Comparison of ENCODE assay signal across 1 cellular context in genomic region chr10:124388823-124389612, GRCh38.
TF ChIP-seq lines count a peak whose summit lies in the region.

No MANE protein-coding gene starts in this region.

TF ChIP-seq in HepG2, 621 proteins besides CTCF, POLR2A, EP300 and RAD21 (continued from another document and continues in another):
- no peak for TF ChIP-seq CCAR2 (optimal IDR thresholded peaks at IDR 0.05; ENCODE audit: low read depth, low read length)
- no peak for TF ChIP-seq ZNF773 (CRISPR knock-in tag; IDR thresholded peaks at IDR 0.05; ENCODE audit: borderline replicate concordance)
- no peak for TF ChIP-seq U2AF2 (IDR thresholded peaks at IDR 0.05; ENCODE audit: low read depth, low read length)
- no peak for TF ChIP-seq FOXA1 (IDR thresholded peaks at IDR 0.05)
- TF ChIP-seq FOXA1 (CRISPR knock-in tag; IDR thresholded peaks at IDR 0.05): peak; percentile 39
- no peak for TF ChIP-seq HNRNPH1 (optimal IDR thresholded peaks at IDR 0.05; ENCODE audit: low read depth, low read length)
- no peak for TF ChIP-seq ZNF556 (CRISPR knock-in tag; IDR thresholded peaks at IDR 0.05; ENCODE audit: borderline replicate concordance)
- TF ChIP-seq MAFK (conservative IDR thresholded peaks at IDR 0.05 in 1 of 2, IDR thresholded peaks at IDR 0.05 in 1 of 2; ENCODE audit: low read length in 2 of 2): no peak
- no peak for TF ChIP-seq CAMTA2 (CRISPR knock-in tag; IDR thresholded peaks at IDR 0.05; ENCODE audit: borderline replicate concordance)
- no peak for TF ChIP-seq PCBP2 (optimal IDR thresholded peaks at IDR 0.05; ENCODE audit: low read depth, low read length, poor library complexity, severe bottlenecking)
- TF ChIP-seq ZNF101 (CRISPR knock-in tag; IDR thresholded peaks at IDR 0.05; ENCODE audit: borderline replicate concordance, low read depth): no peak
- 0 out of 2 replicates have a peak, but pooled peaks have one; percentile 38 for TF ChIP-seq BRF2 (CRISPR knock-in tag; IDR thresholded peaks at IDR 0.05)
- TF ChIP-seq ZNF543 (CRISPR knock-in tag; IDR thresholded peaks at IDR 0.05): no peak
- no peak for TF ChIP-seq NFRKB (IDR thresholded peaks at IDR 0.05)
- no peak for TF ChIP-seq TSC22D2 (CRISPR knock-in tag; IDR thresholded peaks at IDR 0.05; ENCODE audit: borderline replicate concordance)
- no peak for TF ChIP-seq KLF12 (CRISPR knock-in tag; IDR thresholded peaks at IDR 0.05; ENCODE audit: borderline replicate concordance)
- TF ChIP-seq MXD4 (CRISPR knock-in tag; IDR thresholded peaks at IDR 0.05): no peak
- TF ChIP-seq ZFP36L1 (CRISPR knock-in tag; IDR thresholded peaks at IDR 0.05): no peak
- TF ChIP-seq ZSCAN25 (CRISPR knock-in tag; IDR thresholded peaks at IDR 0.05): 0 out of 2 replicates have a peak, but pooled peaks have one; percentile 32
- TF ChIP-seq ZNF678 (CRISPR knock-in tag; IDR thresholded peaks at IDR 0.05): no peak
- TF ChIP-seq ZSCAN21 (CRISPR knock-in tag; IDR thresholded peaks at IDR 0.05; ENCODE audit: borderline replicate concordance): no peak
- no peak for TF ChIP-seq ZNF775 (CRISPR knock-in tag; IDR thresholded peaks at IDR 0.05; ENCODE audit: borderline replicate concordance)
- TF ChIP-seq SRF (IDR thresholded peaks at IDR 0.05; ENCODE audit: low read depth, low read length): no peak
- TF ChIP-seq SATB2 (CRISPR knock-in tag; IDR thresholded peaks at IDR 0.05): no peak
- no peak for TF ChIP-seq ZNF761 (CRISPR knock-in tag; conservative IDR thresholded peaks at IDR 0.05)
- no peak for TF ChIP-seq GRHL1 (CRISPR knock-in tag; conservative IDR thresholded peaks at IDR 0.05)
- no peak for TF ChIP-seq RXRA (CRISPR knock-in tag; IDR thresholded peaks at IDR 0.05)
- 0 out of 2 replicates have a peak, but pooled peaks have one; percentile 66 for TF ChIP-seq ZNF343 (CRISPR knock-in tag; IDR thresholded peaks at IDR 0.05)
- no peak for TF ChIP-seq ZNF782 (CRISPR knock-in tag; IDR thresholded peaks at IDR 0.05; ENCODE audit: borderline replicate concordance)
- TF ChIP-seq POGK (CRISPR knock-in tag; conservative IDR thresholded peaks at IDR 0.05): 0 out of 2 replicates have a peak, but pooled peaks have one; percentile 19
- no peak; the same call in 1 of the 2 replicates for TF ChIP-seq BHLHE40 (IDR thresholded peaks at IDR 0.05; ENCODE audit: low read length)
- TF ChIP-seq PHB2 (IDR thresholded peaks at IDR 0.05; ENCODE audit: partially characterized antibody): no peak
- no peak for TF ChIP-seq FOXK1 (CRISPR knock-in tag; IDR thresholded peaks at IDR 0.05; ENCODE audit: borderline replicate concordance, low read depth)
- no peak for TF ChIP-seq ZNF788 (CRISPR knock-in tag; IDR thresholded peaks at IDR 0.05; ENCODE audit: borderline replicate concordance)
- no peak for TF ChIP-seq ZMYM3 (CRISPR knock-in tag; IDR thresholded peaks at IDR 0.05)
- TF ChIP-seq ARNTL (CRISPR knock-in tag; IDR thresholded peaks at IDR 0.05): no peak
- no peak for TF ChIP-seq PAF1 (CRISPR knock-in tag; IDR thresholded peaks at IDR 0.05)
- TF ChIP-seq ATF3 (CRISPR knock-in tag; IDR thresholded peaks at IDR 0.05): no peak
- TF ChIP-seq CENPBD1 (CRISPR knock-in tag; IDR thresholded peaks at IDR 0.05; ENCODE audit: borderline replicate concordance, low read depth): no peak
- TF ChIP-seq ZSCAN20 (CRISPR knock-in tag; IDR thresholded peaks at IDR 0.05; ENCODE audit: borderline replicate concordance): no peak
- no peak for TF ChIP-seq SSRP1 (CRISPR knock-in tag; IDR thresholded peaks at IDR 0.05)
- TF ChIP-seq FOXO4 (CRISPR knock-in tag; conservative IDR thresholded peaks at IDR 0.05): no peak
- no peak for TF ChIP-seq ELF4 (CRISPR knock-in tag; IDR thresholded peaks at IDR 0.05; ENCODE audit: borderline replicate concordance)
- TF ChIP-seq ZNF607 (CRISPR knock-in tag; IDR thresholded peaks at IDR 0.05; ENCODE audit: borderline replicate concordance): no peak; the same call in 1 of the 2 replicates
- peak; percentile 38; the same call in 1 of the 2 replicates for TF ChIP-seq SALL2 (CRISPR knock-in tag; IDR thresholded peaks at IDR 0.05)
- no peak for TF ChIP-seq PRDM10 (CRISPR knock-in tag; IDR thresholded peaks at IDR 0.05; ENCODE audit: low read depth)
- TF ChIP-seq SIN3A (IDR thresholded peaks at IDR 0.05; ENCODE audit: borderline replicate concordance, low read depth, low read length): no peak
- TF ChIP-seq MED8 (CRISPR knock-in tag; IDR thresholded peaks at IDR 0.05; ENCODE audit: insufficient replicate concordance): no peak
- TF ChIP-seq KLF16 (CRISPR knock-in tag; IDR thresholded peaks at IDR 0.05): no peak
- TF ChIP-seq ZNF547 (CRISPR knock-in tag; IDR thresholded peaks at IDR 0.05): 0 out of 2 replicates have a peak, but pooled peaks have one; percentile 18
- no peak for TF ChIP-seq KLF11 (CRISPR knock-in tag; IDR thresholded peaks at IDR 0.05)
- no peak for TF ChIP-seq ZBTB39 (CRISPR knock-in tag; IDR thresholded peaks at IDR 0.05)
- TF ChIP-seq ZNF275 (CRISPR knock-in tag; IDR thresholded peaks at IDR 0.05; ENCODE audit: borderline replicate concordance): no peak
- TF ChIP-seq ZNF496 (CRISPR knock-in tag; IDR thresholded peaks at IDR 0.05; ENCODE audit: insufficient replicate concordance): no peak
- no peak for TF ChIP-seq REL (CRISPR knock-in tag; conservative IDR thresholded peaks at IDR 0.05)
- TF ChIP-seq ZNF207 (IDR thresholded peaks at IDR 0.05; ENCODE audit: borderline replicate concordance): no peak
- no peak for TF ChIP-seq SRSF1 (optimal IDR thresholded peaks at IDR 0.05; ENCODE audit: low read depth, low read length)
- no peak; the same call in 1 of the 2 replicates for TF ChIP-seq FOXA3 (CRISPR knock-in tag; IDR thresholded peaks at IDR 0.05)
- no peak for TF ChIP-seq ZNF563 (CRISPR knock-in tag; IDR thresholded peaks at IDR 0.05)
- TF ChIP-seq HES4 (CRISPR knock-in tag; IDR thresholded peaks at IDR 0.05; ENCODE audit: borderline replicate concordance): no peak
- TF ChIP-seq ZFP1 (CRISPR knock-in tag; IDR thresholded peaks at IDR 0.05): no peak
- no peak for TF ChIP-seq HNRNPK (IDR thresholded peaks at IDR 0.05; ENCODE audit: low read depth, low read length, poor library complexity, severe bottlenecking)
- TF ChIP-seq NFIC (IDR thresholded peaks at IDR 0.05; ENCODE audit: low read length): no peak
- no peak for TF ChIP-seq EHMT2 (IDR thresholded peaks at IDR 0.05; ENCODE audit: borderline replicate concordance, low read depth, low read length)
- TF ChIP-seq SMAD9 (CRISPR knock-in tag; IDR thresholded peaks at IDR 0.05): no peak
- TF ChIP-seq RARA (CRISPR knock-in tag; IDR thresholded peaks at IDR 0.05): no peak
